In the genomic region with DNA sequence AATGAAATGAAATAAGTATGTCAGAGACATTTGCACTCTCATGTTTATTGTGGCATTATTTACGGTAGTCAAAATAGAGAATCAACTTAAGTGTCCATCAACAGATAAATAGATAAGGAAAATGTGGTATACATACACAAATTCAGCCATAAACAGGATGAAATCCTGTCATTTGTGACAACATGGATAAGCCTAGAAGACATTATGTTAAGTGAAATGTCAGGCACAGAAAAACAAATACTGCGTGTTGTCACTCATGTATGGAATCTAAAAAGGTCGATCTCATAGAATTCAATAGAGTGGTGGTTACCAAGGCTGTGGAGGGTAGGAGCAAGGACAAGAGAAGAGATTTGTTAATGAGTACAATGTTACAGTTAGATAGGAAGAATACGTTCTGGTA, we compare ENCODE assay signal across 30 cellular contexts. TPM values are rescaled to one million over a fixed set of nuclear protein-coding genes. Genes with fewer than 3 reads are reported as not detected.
"Had no signal": no experiment of that assay in that cellular context is flagged by ENCODE, and none has a peak within 500 bp of the region (broad histone marks: within the 10 kb centered on the region; RNA-seq: fewer than 3 reads in every experiment).

No MANE protein-coding gene starts in this region.

- H3K36me3 ChIP-seq: colonic mucosa, esophagus muscularis mucosa, esophagus squamous epithelium, gastrocnemius medialis, gastroesophageal sphincter, heart left ventricle, heart right ventricle had no signal

- ATAC-seq: effector memory CD8-positive, alpha-beta T cell; esophagus mucosa; foreskin keratinocyte; gastrocnemius medialis; gastroesophageal sphincter; heart left ventricle; heart right ventricle had no signal

- H3K9me3 ChIP-seq: colonic mucosa, esophagus squamous epithelium, gastrocnemius medialis had no signal

- FAIRE-seq: colon, endometrium, endothelial cell of umbilical vein, frontal cortex had no signal

- H3K27me3 ChIP-seq: colonic mucosa, dorsolateral prefrontal cortex, esophagus muscularis mucosa, esophagus squamous epithelium, foreskin keratinocyte, gastrocnemius medialis, heart left ventricle, heart right ventricle had no signal

- H3K4me3 ChIP-seq: colonic mucosa, coronary artery, dorsolateral prefrontal cortex, esophagus muscularis mucosa, esophagus squamous epithelium, gastrocnemius medialis, gastroesophageal sphincter, heart left ventricle, heart right ventricle had no signal

- H3K27ac ChIP-seq: colonic mucosa, coronary artery, dorsolateral prefrontal cortex, epithelial cell of prostate, esophagus muscularis mucosa, esophagus squamous epithelium, foreskin keratinocyte, gastrocnemius medialis, gastroesophageal sphincter, heart left ventricle, heart right ventricle had no signal

- DNase-seq: colonic mucosa; cortex of kidney; dermis blood vessel endothelial cell; dorsolateral prefrontal cortex; effector CD4-positive, alpha-beta T cell; effector CD8-positive, alpha-beta T cell; effector memory CD4-positive, alpha-beta T cell; effector memory CD8-positive, alpha-beta T cell; endodermal cell; erythroblast; esophagus squamous epithelium; foreskin fibroblast; foreskin keratinocyte; foreskin melanocyte; gastrocnemius medialis; glutamatergic neuron; head of caudate nucleus; heart left ventricle; heart right ventricle had no signal

RNA-seq across cellular contexts. Expression of a gene that starts 22.2 kb away (rescaled TPM):
- polyA plus RNA-seq: esophagus, fibroblast of lung, foreskin keratinocyte had no signal
